8 cellular contexts compared by ENCODE assay signal in genomic region chr11:41861791-41862190, GRCh38.
"Had no signal": no experiment of that assay in that cellular context is flagged by ENCODE, and none has a peak within 500 bp of the region (broad histone marks: within the 10 kb centered on the region; RNA-seq: fewer than 3 reads in every experiment).

No MANE protein-coding gene starts in this region.

- H3K36me3 Mint-ChIP-seq: IgD-negative memory B cell had no signal

- DNase-seq: H7, HFFc6 had no signal

- H3K4me3 ChIP-seq: GM23338, HAP-1 had no signal

- H3K9me3 ChIP-seq: HAP-1 had no signal

- ATAC-seq: GM23338, HCT116, HepG2 had no signal

- H3K4me1 ChIP-seq: HAP-1 had no signal

- H3K4me1 Mint-ChIP-seq: GM23338, IgD-negative memory B cell had no signal

- H3K27ac ChIP-seq: HL-60 had no signal

- H3K36me3 ChIP-seq: HAP-1 had no signal

- H3K27ac Mint-ChIP-seq: GM23338, HFFc6, IgD-negative memory B cell had no signal

- H3K4me3 Mint-ChIP-seq: GM23338, HFFc6, IgD-negative memory B cell had no signal

- H3K4me2 ChIP-seq: GM23338 had no signal

- H3K27me3 Mint-ChIP-seq: IgD-negative memory B cell had no signal
